1 cellular context compared by ENCODE assay signal in genomic region chr12:26318661-26319068, GRCh38.
A peak's percentile ranks its signal among the peaks of the same experiment; 100 is the strongest.
TF ChIP-seq lines count a peak whose summit lies in the region.

No MANE protein-coding gene starts in this region.

TF ChIP-seq in HepG2, 621 proteins besides CTCF, POLR2A, EP300 and RAD21 (continued from another document and continues in another):
- TF ChIP-seq, protein P1, sequence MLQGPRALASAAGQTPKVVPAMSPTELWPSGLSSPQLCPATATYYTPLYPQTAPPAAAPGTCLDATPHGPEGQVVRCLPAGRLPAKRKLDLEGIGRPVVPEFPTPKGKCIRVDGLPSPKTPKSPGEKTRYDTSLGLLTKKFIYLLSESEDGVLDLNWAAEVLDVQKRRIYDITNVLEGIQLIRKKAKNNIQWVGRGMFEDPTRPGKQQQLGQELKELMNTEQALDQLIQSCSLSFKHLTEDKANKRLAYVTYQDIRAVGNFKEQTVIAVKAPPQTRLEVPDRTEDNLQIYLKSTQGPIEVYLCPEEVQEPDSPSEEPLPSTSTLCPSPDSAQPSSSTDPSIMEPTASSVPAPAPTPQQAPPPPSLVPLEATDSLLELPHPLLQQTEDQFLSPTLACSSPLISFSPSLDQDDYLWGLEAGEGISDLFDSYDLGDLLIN (CRISPR knock-in tag; IDR thresholded peaks at IDR 0.05; ENCODE audit: borderline replicate concordance), result no peak
- TF ChIP-seq SOX13 (IDR thresholded peaks at IDR 0.05), result no peak
- TF ChIP-seq SOX13 (CRISPR knock-in tag; conservative IDR thresholded peaks at IDR 0.05 in 1 of 2, IDR thresholded peaks at IDR 0.05 in 1 of 2), result peak in 1 of 2 experiments; percentile 11; a peak in 1 of 4 replicates
- TF ChIP-seq DMAP1 (CRISPR knock-in tag; IDR thresholded peaks at IDR 0.05), result 0 out of 2 replicates have a peak, but pooled peaks have one; percentile 35
- TF ChIP-seq ZNF350 (CRISPR knock-in tag; IDR thresholded peaks at IDR 0.05; ENCODE audit: borderline replicate concordance, low read depth), result no peak
- peak; percentile 45 for TF ChIP-seq ZFY (CRISPR knock-in tag; IDR thresholded peaks at IDR 0.05)
- 0 out of 2 replicates have a peak, but pooled peaks have one; percentile 15 for TF ChIP-seq FOXA3 (CRISPR knock-in tag; IDR thresholded peaks at IDR 0.05)
- peak; percentile 52; the same call in 1 of the 2 replicates for TF ChIP-seq HOXA3 (CRISPR knock-in tag; IDR thresholded peaks at IDR 0.05)
- no peak for TF ChIP-seq MIER2 (CRISPR knock-in tag; IDR thresholded peaks at IDR 0.05)
- peak; percentile 65; the same call in 1 of the 2 replicates for TF ChIP-seq MAFG (CRISPR knock-in tag; IDR thresholded peaks at IDR 0.05)
- TF ChIP-seq RELA (CRISPR knock-in tag; IDR thresholded peaks at IDR 0.05), result no peak
- TF ChIP-seq, protein P2, sequence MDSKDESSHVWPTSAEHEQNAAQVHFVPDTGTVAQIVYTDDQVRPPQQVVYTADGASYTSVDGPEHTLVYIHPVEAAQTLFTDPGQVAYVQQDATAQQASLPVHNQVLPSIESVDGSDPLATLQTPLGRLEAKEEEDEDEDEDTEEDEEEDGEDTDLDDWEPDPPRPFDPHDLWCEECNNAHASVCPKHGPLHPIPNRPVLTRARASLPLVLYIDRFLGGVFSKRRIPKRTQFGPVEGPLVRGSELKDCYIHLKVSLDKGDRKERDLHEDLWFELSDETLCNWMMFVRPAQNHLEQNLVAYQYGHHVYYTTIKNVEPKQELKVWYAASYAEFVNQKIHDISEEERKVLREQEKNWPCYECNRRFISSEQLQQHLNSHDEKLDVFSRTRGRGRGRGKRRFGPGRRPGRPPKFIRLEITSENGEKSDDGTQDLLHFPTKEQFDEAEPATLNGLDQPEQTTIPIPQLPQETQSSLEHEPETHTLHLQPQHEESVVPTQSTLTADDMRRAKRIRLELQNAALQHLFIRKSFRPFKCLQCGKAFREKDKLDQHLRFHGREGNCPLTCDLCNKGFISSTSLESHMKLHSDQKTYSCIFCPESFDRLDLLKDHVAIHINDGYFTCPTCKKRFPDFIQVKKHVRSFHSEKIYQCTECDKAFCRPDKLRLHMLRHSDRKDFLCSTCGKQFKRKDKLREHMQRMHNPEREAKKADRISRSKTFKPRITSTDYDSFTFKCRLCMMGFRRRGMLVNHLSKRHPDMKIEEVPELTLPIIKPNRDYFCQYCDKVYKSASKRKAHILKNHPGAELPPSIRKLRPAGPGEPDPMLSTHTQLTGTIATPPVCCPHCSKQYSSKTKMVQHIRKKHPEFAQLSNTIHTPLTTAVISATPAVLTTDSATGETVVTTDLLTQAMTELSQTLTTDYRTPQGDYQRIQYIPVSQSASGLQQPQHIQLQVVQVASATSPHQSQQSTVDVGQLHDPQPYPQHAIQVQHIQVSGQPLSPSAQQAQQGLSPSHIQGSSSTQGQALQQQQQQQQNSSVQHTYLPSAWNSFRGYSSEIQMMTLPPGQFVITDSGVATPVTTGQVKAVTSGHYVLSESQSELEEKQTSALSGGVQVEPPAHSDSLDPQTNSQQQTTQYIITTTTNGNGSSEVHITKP (CRISPR knock-in tag; IDR thresholded peaks at IDR 0.05; ENCODE audit: low read depth), result no peak; the same call in 1 of the 2 replicates
- TF ChIP-seq ZNF205 (CRISPR knock-in tag; IDR thresholded peaks at IDR 0.05), result peak; percentile 69; the same call in 1 of the 2 replicates
- peak; percentile 62; the same call in 1 of the 2 replicates for TF ChIP-seq ZNF609 (CRISPR knock-in tag; IDR thresholded peaks at IDR 0.05; ENCODE audit: borderline replicate concordance)
- TF ChIP-seq ZNF124 (CRISPR knock-in tag; IDR thresholded peaks at IDR 0.05), result no peak
- TF ChIP-seq ZNF292 (CRISPR knock-in tag; IDR thresholded peaks at IDR 0.05; ENCODE audit: borderline replicate concordance, low read depth), result peak; percentile 89; the same call in 1 of the 2 replicates
- TF ChIP-seq, protein P3, sequence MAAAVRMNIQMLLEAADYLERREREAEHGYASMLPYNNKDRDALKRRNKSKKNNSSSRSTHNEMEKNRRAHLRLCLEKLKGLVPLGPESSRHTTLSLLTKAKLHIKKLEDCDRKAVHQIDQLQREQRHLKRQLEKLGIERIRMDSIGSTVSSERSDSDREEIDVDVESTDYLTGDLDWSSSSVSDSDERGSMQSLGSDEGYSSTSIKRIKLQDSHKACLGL (CRISPR knock-in tag; IDR thresholded peaks at IDR 0.05), result no peak
- peak; percentile 65; the same call in 1 of the 2 replicates for TF ChIP-seq ZNF121 (CRISPR knock-in tag; IDR thresholded peaks at IDR 0.05)
- peak; percentile 59 for TF ChIP-seq SPEN (CRISPR knock-in tag; IDR thresholded peaks at IDR 0.05; ENCODE audit: low read depth)
- TF ChIP-seq RNF2 (conservative IDR thresholded peaks at IDR 0.05; ENCODE audit: low read depth), result 0 out of 2 replicates have a peak, but pooled peaks have one; percentile 38
- TF ChIP-seq ATF7 (IDR thresholded peaks at IDR 0.05), result no peak
- TF ChIP-seq ATF7 (CRISPR knock-in tag; IDR thresholded peaks at IDR 0.05), result 0 out of 2 replicates have a peak, but pooled peaks have one; percentile 64
- TF ChIP-seq NR2F2 (IDR thresholded peaks at IDR 0.05; ENCODE audit: borderline replicate concordance, low read depth), result peak; percentile 36; the same call in 1 of the 2 replicates
- no peak for TF ChIP-seq SIN3A (IDR thresholded peaks at IDR 0.05; ENCODE audit: borderline replicate concordance, low read depth, low read length)
- no peak for TF ChIP-seq RBM22 (optimal IDR thresholded peaks at IDR 0.05; ENCODE audit: low read length)
- no peak; the same call in 1 of the 2 replicates for TF ChIP-seq ZNF430 (CRISPR knock-in tag; IDR thresholded peaks at IDR 0.05)
- TF ChIP-seq HIVEP1 (CRISPR knock-in tag; IDR thresholded peaks at IDR 0.05), result peak; percentile 36; the same call in 1 of the 2 replicates
- TF ChIP-seq RXRB (CRISPR knock-in tag; IDR thresholded peaks at IDR 0.05; ENCODE audit: borderline replicate concordance), result peak; percentile 72
- TF ChIP-seq SP5 (CRISPR knock-in tag; IDR thresholded peaks at IDR 0.05; ENCODE audit: borderline replicate concordance, low read depth), result no peak
- TF ChIP-seq CREB1 (IDR thresholded peaks at IDR 0.05), result no peak
- 0 out of 2 replicates have a peak, but pooled peaks have one; percentile 16 for TF ChIP-seq CREB1 (CRISPR knock-in tag; IDR thresholded peaks at IDR 0.05)
- TF ChIP-seq IRF1 (CRISPR knock-in tag; IDR thresholded peaks at IDR 0.05; ENCODE audit: low read depth), result no peak
- TF ChIP-seq FOXP4 (CRISPR knock-in tag; IDR thresholded peaks at IDR 0.05), result peak; percentile 36; the same call in 1 of the 2 replicates
- TF ChIP-seq, protein P4, sequence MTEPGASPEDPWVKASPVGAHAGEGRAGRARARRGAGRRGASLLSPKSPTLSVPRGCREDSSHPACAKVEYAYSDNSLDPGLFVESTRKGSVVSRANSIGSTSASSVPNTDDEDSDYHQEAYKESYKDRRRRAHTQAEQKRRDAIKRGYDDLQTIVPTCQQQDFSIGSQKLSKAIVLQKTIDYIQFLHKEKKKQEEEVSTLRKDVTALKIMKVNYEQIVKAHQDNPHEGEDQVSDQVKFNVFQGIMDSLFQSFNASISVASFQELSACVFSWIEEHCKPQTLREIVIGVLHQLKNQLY (CRISPR knock-in tag; IDR thresholded peaks at IDR 0.05), result peak; percentile 80
- TF ChIP-seq SIN3B (IDR thresholded peaks at IDR 0.05; ENCODE audit: low read length), result no peak
- TF ChIP-seq NR3C1 (CRISPR knock-in tag; IDR thresholded peaks at IDR 0.05), result no peak
- no peak for TF ChIP-seq PCBP2 (optimal IDR thresholded peaks at IDR 0.05; ENCODE audit: low read depth, low read length, poor library complexity, severe bottlenecking)
- peak; percentile 96 for TF ChIP-seq FOSL2 (CRISPR knock-in tag; IDR thresholded peaks at IDR 0.05)
- TF ChIP-seq ZFX (CRISPR knock-in tag; IDR thresholded peaks at IDR 0.05; ENCODE audit: low read depth), result peak; percentile 64
- peak; percentile 53; the same call in 1 of the 2 replicates for TF ChIP-seq HDAC1 (CRISPR knock-in tag; IDR thresholded peaks at IDR 0.05)
- no peak for TF ChIP-seq EED (CRISPR knock-in tag; IDR thresholded peaks at IDR 0.05)
- TF ChIP-seq MAFK (conservative IDR thresholded peaks at IDR 0.05 in 1 of 2, IDR thresholded peaks at IDR 0.05 in 1 of 2; ENCODE audit: low read length in 2 of 2), result peak; percentile 26 to 28; a peak in 1 of 4 replicates
- TF ChIP-seq ZNF549 (CRISPR knock-in tag; IDR thresholded peaks at IDR 0.05), result no peak
- no peak for TF ChIP-seq ZNF253 (CRISPR knock-in tag; IDR thresholded peaks at IDR 0.05; ENCODE audit: borderline replicate concordance)
- TF ChIP-seq THAP11 (CRISPR knock-in tag; IDR thresholded peaks at IDR 0.05), result no peak
- no peak; the same call in 1 of the 2 replicates for TF ChIP-seq NFKB2 (CRISPR knock-in tag; IDR thresholded peaks at IDR 0.05; ENCODE audit: borderline replicate concordance)
- TF ChIP-seq ZNF776 (CRISPR knock-in tag; IDR thresholded peaks at IDR 0.05), result no peak
- no peak for TF ChIP-seq ATM (IDR thresholded peaks at IDR 0.05; ENCODE audit: borderline replicate concordance)
- peak; percentile 59; the same call in 1 of the 2 replicates for TF ChIP-seq ZNF556 (CRISPR knock-in tag; IDR thresholded peaks at IDR 0.05; ENCODE audit: borderline replicate concordance)
- no peak for TF ChIP-seq ARNT (IDR thresholded peaks at IDR 0.05)
- TF ChIP-seq ZFP90 (CRISPR knock-in tag; IDR thresholded peaks at IDR 0.05; ENCODE audit: borderline replicate concordance), result no peak
- 0 out of 2 replicates have a peak, but pooled peaks have one; percentile 47 for TF ChIP-seq RARA (CRISPR knock-in tag; IDR thresholded peaks at IDR 0.05)
- TF ChIP-seq SMARCC2 (IDR thresholded peaks at IDR 0.05), result no peak
- TF ChIP-seq KAT8 (CRISPR knock-in tag; IDR thresholded peaks at IDR 0.05), result peak; percentile 53; the same call in 1 of the 2 replicates
- no peak for TF ChIP-seq ZSCAN29 (CRISPR knock-in tag; conservative IDR thresholded peaks at IDR 0.05)
- 0 out of 2 replicates have a peak, but pooled peaks have one; percentile 25 for TF ChIP-seq MIXL1 (CRISPR knock-in tag; IDR thresholded peaks at IDR 0.05)
- TF ChIP-seq USF2 (IDR thresholded peaks at IDR 0.05; ENCODE audit: low read depth, low read length), result peak; percentile 59
- peak; percentile 78; the same call in 1 of the 2 replicates for TF ChIP-seq USF2 (CRISPR knock-in tag; IDR thresholded peaks at IDR 0.05; ENCODE audit: borderline replicate concordance)
